ENCODE assay signal across 8 cellular contexts in the genomic region with DNA sequence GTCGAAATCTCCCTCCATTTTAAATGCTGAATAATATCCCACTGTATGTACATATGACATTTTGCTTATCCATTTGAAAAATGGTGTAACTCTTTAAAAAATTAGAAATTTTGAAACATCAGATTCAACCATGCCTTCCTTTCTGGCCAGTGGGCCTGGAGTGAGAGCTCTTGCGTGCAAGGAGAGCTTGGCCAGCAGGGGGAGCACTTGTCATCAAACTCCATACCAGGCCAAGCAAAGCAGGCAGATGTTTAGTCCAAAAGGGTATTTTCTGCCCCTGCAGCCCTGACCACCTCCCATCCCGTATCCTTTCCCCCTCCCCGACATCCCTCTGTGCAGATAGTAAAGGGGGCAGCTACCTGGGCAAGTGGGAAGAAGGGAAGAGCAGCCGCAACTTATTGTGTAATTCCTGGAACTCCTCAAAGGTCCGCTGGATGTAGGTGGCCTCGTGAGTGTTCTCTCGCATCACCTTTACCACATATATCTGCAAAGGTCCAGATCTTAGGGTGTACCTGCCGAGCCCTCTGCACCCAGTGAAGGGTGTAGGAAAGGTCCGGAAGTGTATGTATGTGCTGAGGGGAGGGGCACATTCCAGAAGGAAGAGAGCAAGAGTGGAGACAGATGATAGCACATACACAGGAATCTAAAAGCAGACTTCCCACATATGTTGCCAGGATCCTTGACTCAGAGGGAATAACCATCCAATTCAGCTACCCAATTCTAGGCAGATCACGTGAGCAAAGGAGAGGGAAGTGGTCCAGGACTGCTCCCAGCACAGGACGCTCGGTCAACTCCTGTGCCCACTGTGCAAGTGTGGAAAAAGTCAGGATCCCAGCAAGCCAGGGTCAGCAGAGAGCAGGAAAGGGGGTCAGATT. TPM values are rescaled to one million over a fixed set of nuclear protein-coding genes. Genes with fewer than 3 reads are reported as not detected.
DNase-seq lines count a peak whose midpoint lies in the region; ATAC-seq and TF ChIP-seq lines count a peak whose summit lies in the region.

No MANE protein-coding gene starts in this region.

- peak; percentile 45 for DNase-seq in NK-92 treated with Interleukin-12 subunit alpha and Interleukin-12 subunit beta, amount 100 ng/mL, for 24 hours (lab: John Stamatoyannopoulos, UW)
- DNase-seq in NK-92 (lab: John Stamatoyannopoulos, UW; ENCODE audit: unreplicated experiment) (no peak), NCI-H2196 treated with DMSO at 0.1 percent for 48 hours (lab: John Stamatoyannopoulos, UW; ENCODE audit: unreplicated experiment) (peak; percentile 33), cardiac fibroblast (ENCODE audit: low read depth in 2 of 2) (peak; percentile 87 to 90), kidney epithelial cell (ENCODE audit: low read depth) (no peak)
- DNase-seq in stimulated activated CD4-positive, alpha-beta T cell treated with anti-CD3 and anti-CD28 coated beads, Interleukin-1b, Interleukin-23, amount 100 ng/mL, for 48 hours, result peak; percentile 75

- H3K4me3 ChIP-seq in cardiac fibroblast (replicated peaks in 1 of 2; ENCODE audit: low read depth in 2 of 2, low read length in 2 of 2) (no peak overlapping the region), kidney epithelial cell (ENCODE audit: low read depth, low read length) (no peak overlapping the region)

- H3K36me3 ChIP-seq in kidney epithelial cell (ENCODE audit: control insufficient read depth, insufficient read depth, low read length), result peaks cover 2% of the 10 kb centered on the region

- ATAC-seq in activated CD4-positive, CD25-positive, alpha-beta regulatory T cell treated with anti-CD3 and anti-CD28 coated beads, Interleukin-2, amount 50 U/mL, for 24 hours, result peak; percentile 76
- no peak for ATAC-seq in GM21737 (IDR thresholded peaks at IDR 0.05; ENCODE audit: unreplicated experiment)

- H3K27me3 ChIP-seq in kidney epithelial cell (ENCODE audit: control insufficient read depth, insufficient read depth, low read length), result no peaks in the 10 kb centered on the region

- TF ChIP-seq CTCF in cardiac fibroblast (IDR thresholded peaks at IDR 0.05; ENCODE audit: low read depth, low read length) (peak; percentile 91), kidney epithelial cell (IDR thresholded peaks at IDR 0.05; ENCODE audit: insufficient read depth, low read length, poor library complexity, severe bottlenecking) (peak; percentile 92)

RNA-seq across cellular contexts. Expression of a gene that starts 19.9 kb away (rescaled TPM):
- total RNA-seq in kidney epithelial cell, result 42.1 and 43.8 TPM in 2 replicates

Comparison
In these comparisons a context has a peak if more than half of its experiments do, and no peak if none do; other contexts are left out.
1. DNase-seq: peak in NK-92 treated with Interleukin-12 subunit alpha and Interleukin-12 subunit beta, amount 100 ng/mL, for 24 hours (single experiment), NCI-H2196 treated with DMSO at 0.1 percent for 48 hours (single experiment), cardiac fibroblast (2 of 2) and stimulated activated CD4-positive, alpha-beta T cell treated with anti-CD3 and anti-CD28 coated beads, Interleukin-1b, Interleukin-23, amount 100 ng/mL, for 48 hours (single experiment); none in NK-92 (single experiment) and kidney epithelial cell (single experiment).